Comparison of ENCODE assay signal across 2 cellular contexts in the genomic region with DNA sequence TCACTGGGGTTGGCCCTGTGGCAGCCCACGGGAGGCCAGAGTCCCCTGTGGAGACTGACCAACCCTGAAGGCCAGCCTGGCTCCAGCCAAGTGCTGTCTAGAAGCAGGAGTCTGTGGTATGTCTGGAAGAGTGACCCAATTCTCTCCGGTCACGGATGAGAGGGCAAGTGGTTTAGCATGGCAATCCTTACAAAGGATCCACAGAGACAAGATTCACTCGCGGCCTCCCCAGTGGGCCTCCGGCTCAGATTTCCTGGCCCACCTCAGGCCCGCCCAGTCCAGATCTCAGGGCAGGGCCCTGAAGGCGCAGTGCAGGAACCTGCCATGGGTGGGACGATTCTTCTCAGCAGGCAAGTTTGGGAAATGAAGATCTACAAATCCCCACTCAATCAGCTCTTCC.
TF ChIP-seq lines count a peak whose summit lies in the region.

No MANE protein-coding gene starts in this region.

TF ChIP-seq in H1, 55 proteins besides CTCF, POLR2A, EP300 and RAD21:
- TF ChIP-seq CHD1 (IDR thresholded peaks at IDR 0.05; ENCODE audit: low read depth, low read length) (no peak), SAP30 (IDR thresholded peaks at IDR 0.05; ENCODE audit: insufficient read depth, insufficient replicate concordance, low read length) (no peak), FOSL1 (IDR thresholded peaks at IDR 0.05; ENCODE audit: insufficient read depth, low read depth, low read length) (no peak), BRCA1 (IDR thresholded peaks at IDR 0.05; ENCODE audit: low read depth, low read length) (no peak), HDAC6 (IDR thresholded peaks at IDR 0.05; ENCODE audit: low read depth, low read length) (no peak), CEBPB (IDR thresholded peaks at IDR 0.05; ENCODE audit: low read depth, low read length) (no peak), ZNF274 (IDR thresholded peaks at IDR 0.05; ENCODE audit: borderline replicate concordance, extremely low read depth, low read length) (no peak), SP2 (IDR thresholded peaks at IDR 0.05; ENCODE audit: low read length) (no peak)

TF ChIP-seq in SK-N-SH treated with all-trans-retinoic acid at 6 μM for 48 hours, 23 proteins besides CTCF, POLR2A, EP300 and RAD21:
- TF ChIP-seq, protein P1, sequence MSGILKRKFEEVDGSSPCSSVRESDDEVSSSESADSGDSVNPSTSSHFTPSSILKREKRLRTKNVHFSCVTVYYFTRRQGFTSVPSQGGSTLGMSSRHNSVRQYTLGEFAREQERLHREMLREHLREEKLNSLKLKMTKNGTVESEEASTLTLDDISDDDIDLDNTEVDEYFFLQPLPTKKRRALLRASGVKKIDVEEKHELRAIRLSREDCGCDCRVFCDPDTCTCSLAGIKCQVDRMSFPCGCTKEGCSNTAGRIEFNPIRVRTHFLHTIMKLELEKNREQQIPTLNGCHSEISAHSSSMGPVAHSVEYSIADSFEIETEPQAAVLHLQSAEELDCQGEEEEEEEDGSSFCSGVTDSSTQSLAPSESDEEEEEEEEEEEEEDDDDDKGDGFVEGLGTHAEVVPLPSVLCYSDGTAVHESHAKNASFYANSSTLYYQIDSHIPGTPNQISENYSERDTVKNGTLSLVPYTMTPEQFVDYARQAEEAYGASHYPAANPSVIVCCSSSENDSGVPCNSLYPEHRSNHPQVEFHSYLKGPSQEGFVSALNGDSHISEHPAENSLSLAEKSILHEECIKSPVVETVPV (CRISPR knock-in tag; IDR thresholded peaks at IDR 0.05): no peak
- TF ChIP-seq RARB (CRISPR knock-in tag; IDR thresholded peaks at IDR 0.05) (no peak), ESRRG (CRISPR knock-in tag; IDR thresholded peaks at IDR 0.05) (no peak), TCF4 (CRISPR knock-in tag; IDR thresholded peaks at IDR 0.05; ENCODE audit: borderline replicate concordance) (no peak), SNAI2 (CRISPR knock-in tag; IDR thresholded peaks at IDR 0.05) (no peak)
- TF ChIP-seq, protein P2, sequence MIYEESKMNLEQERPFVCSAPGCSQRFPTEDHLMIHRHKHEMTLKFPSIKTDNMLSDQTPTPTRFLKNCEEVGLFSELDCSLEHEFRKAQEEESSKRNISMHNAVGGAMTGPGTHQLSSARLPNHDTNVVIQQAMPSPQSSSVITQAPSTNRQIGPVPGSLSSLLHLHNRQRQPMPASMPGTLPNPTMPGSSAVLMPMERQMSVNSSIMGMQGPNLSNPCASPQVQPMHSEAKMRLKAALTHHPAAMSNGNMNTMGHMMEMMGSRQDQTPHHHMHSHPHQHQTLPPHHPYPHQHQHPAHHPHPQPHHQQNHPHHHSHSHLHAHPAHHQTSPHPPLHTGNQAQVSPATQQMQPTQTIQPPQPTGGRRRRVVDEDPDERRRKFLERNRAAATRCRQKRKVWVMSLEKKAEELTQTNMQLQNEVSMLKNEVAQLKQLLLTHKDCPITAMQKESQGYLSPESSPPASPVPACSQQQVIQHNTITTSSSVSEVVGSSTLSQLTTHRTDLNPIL (CRISPR knock-in tag; IDR thresholded peaks at IDR 0.05; ENCODE audit: low read depth): no peak
